8 cellular contexts compared by ENCODE assay signal in genomic region chr10:27505537-27505936, GRCh38. TPM values are rescaled to one million over a fixed set of nuclear protein-coding genes. Genes with fewer than 3 reads are reported as not detected.
DNase-seq lines count a peak whose midpoint lies in the region; ATAC-seq, FAIRE-seq and TF ChIP-seq lines count a peak whose summit lies in the region.
"Not testable (repeated sequence)": the region's sequence is repeated elsewhere in the genome, so short reads cannot be mapped to it uniquely, and the experiment has no call there.

No MANE protein-coding gene starts in this region.

- not testable (repeated sequence) for H3K27ac ChIP-seq in CD4-positive, alpha-beta T cell (ENCODE audit: low read depth, low read length); KMS-11; astrocyte (ENCODE audit: low read depth, low read length); mesenchymal stem cell (ENCODE audit: low read length, poor library complexity, severe bottlenecking)
- H3K27ac ChIP-seq in esophagus muscularis mucosa (replicated peaks in 1 of 4) (peak overlapping the region in 3 of 4 donors; percentile 94), prostate gland (peak overlapping the region; percentile 85 to 93), transverse colon (peak overlapping the region in 3 of 4 donors; percentile 93 to 94 (median 94))

- not testable (repeated sequence) for TF ChIP-seq POLR2A in esophagus muscularis mucosa (IDR thresholded peaks at IDR 0.05; ENCODE audit: low read depth); prostate gland (IDR thresholded peaks at IDR 0.05); transverse colon (IDR thresholded peaks at IDR 0.05)

- H3K79me2 ChIP-seq in KMS-11 (ENCODE audit: insufficient read depth, low read depth), result peaks cover 63% of the 10 kb centered on the region
- peaks cover 65% of the 10 kb centered on the region for H3K79me2 ChIP-seq in astrocyte (ENCODE audit: insufficient read depth, low read length)

- not testable (repeated sequence) for DNase-seq in CD4-positive, alpha-beta T cell; activated B cell treated with CpG ODN at 0.5 μM for 24 hours; astrocyte (ENCODE audit: low read depth); esophagus muscularis mucosa (ENCODE audit: extremely low spot score); mesenchymal stem cell; prostate gland (ENCODE audit: low spot score); transverse colon

- H2BK5ac ChIP-seq in mesenchymal stem cell (ENCODE audit: low read depth, low read length, poor library complexity, severe bottlenecking), result not testable (repeated sequence)

- H3K4ac ChIP-seq in mesenchymal stem cell (ENCODE audit: low read depth in 1 of 2, low read length in 2 of 2), result not testable (repeated sequence)

- H3K4me2 ChIP-seq in KMS-11 (peak overlapping the region; percentile 69; the same call in 1 of the 2 replicates), astrocyte (ENCODE audit: low read length) (peak overlapping the region; percentile 85), mesenchymal stem cell (ENCODE audit: low read length, poor library complexity, severe bottlenecking) (peak overlapping the region; percentile 77)

- not testable (repeated sequence) for H3K18ac ChIP-seq in mesenchymal stem cell (ENCODE audit: low read depth in 1 of 2, low read length in 2 of 2)

- peaks cover 51% of the 10 kb centered on the region for H3K36me3 Mint-ChIP-seq in CD4-positive, alpha-beta T cell (ENCODE audit: low read depth)
- H3K36me3 Mint-ChIP-seq in activated B cell treated with CpG ODN at 0.5 μM for 24 hours (ENCODE audit: low read depth), result peaks cover 31% of the 10 kb centered on the region
- H3K36me3 Mint-ChIP-seq in astrocyte (ENCODE audit: low read depth, unreplicated experiment), result not testable (repeated sequence)

- H3K4me1 ChIP-seq in KMS-11 (ENCODE audit: low read depth, poor library complexity, severe bottlenecking) (peaks cover 43% of the 10 kb centered on the region), astrocyte (ENCODE audit: insufficient read depth, low read length) (peaks cover 10% of the 10 kb centered on the region), esophagus muscularis mucosa (peaks cover 25 to 57% (median 55%) of the 10 kb centered on the region in 4 donors), transverse colon (peaks cover 8 to 31% (median 17%) of the 10 kb centered on the region in 4 donors)
- H3K4me1 ChIP-seq in mesenchymal stem cell (ENCODE audit: control insufficient read depth, insufficient read depth, low read depth, low read length); prostate gland (replicated peaks): not testable (repeated sequence)

- H4K91ac ChIP-seq in mesenchymal stem cell (ENCODE audit: low read length), result not testable (repeated sequence)

- not testable (repeated sequence) for H3K79me1 ChIP-seq in mesenchymal stem cell (replicated peaks; ENCODE audit: low read length, poor library complexity, severe bottlenecking)

- FAIRE-seq in astrocyte (lab: Jason Lieb, UNC), result not testable (repeated sequence)

- H2BK12ac ChIP-seq in mesenchymal stem cell (ENCODE audit: low read length in 2 of 2), result not testable (repeated sequence)

- not testable (repeated sequence) for H3K27me3 Mint-ChIP-seq in CD4-positive, alpha-beta T cell; activated B cell treated with CpG ODN at 0.5 μM for 24 hours; astrocyte (ENCODE audit: low read depth, unreplicated experiment)

- ATAC-seq in CD4-positive, alpha-beta T cell (ENCODE audit: poor library complexity); activated B cell treated with CpG ODN at 0.5 μM for 24 hours (ENCODE audit: low read depth): not testable (repeated sequence)

- H3K4me1 Mint-ChIP-seq in CD4-positive, alpha-beta T cell (ENCODE audit: low read depth), result peaks cover 73% of the 10 kb centered on the region
- H3K4me1 Mint-ChIP-seq in activated B cell treated with CpG ODN at 0.5 μM for 24 hours (peaks cover 46% of the 10 kb centered on the region), astrocyte (ENCODE audit: low read depth, unreplicated experiment) (peaks cover 31% of the 10 kb centered on the region)

- not testable (repeated sequence) for TF ChIP-seq CTCF in CD4-positive, alpha-beta T cell (IDR thresholded peaks at IDR 0.05); KMS-11 (conservative IDR thresholded peaks at IDR 0.05; ENCODE audit: low read depth, low read length); activated B cell treated with CpG ODN at 0.5 μM for 24 hours (IDR thresholded peaks at IDR 0.05); astrocyte (IDR thresholded peaks at IDR 0.05; ENCODE audit: insufficient read depth, low read depth, low read length); esophagus muscularis mucosa (IDR thresholded peaks at IDR 0.05); prostate gland (IDR thresholded peaks at IDR 0.05); transverse colon (IDR thresholded peaks at IDR 0.05)

- H2BK120ac ChIP-seq in mesenchymal stem cell (ENCODE audit: low read depth, low read length), result not testable (repeated sequence)

- in situ Hi-C loops in transverse colon (cut with MboI; ENCODE audit: low pct_ligation_motif_present in 1 of 4, low pct_unique_long_range_greater_than_20kb in 1 of 4, low sequenced_read_pairs in 3 of 4), result loop anchor here in 1 of 4 donors (25.0 kb wide), 2 partner anchors 268 to 1032 kb away; partner anchors contain the start of genes ACBD5 and WAC

- POLR2A ChIA-PET in CD4-positive, alpha-beta T cell (lab: Charles Lee), result interaction anchor here (1.1 to 3.1 kb wide), 8 partner anchors 8 to 809 kb away, joined by 3 to 48 read pairs (median 12); partner anchors contain the start of genes ACBD5, MASTL and YME1L1
- POLR2A ChIA-PET in activated B cell treated with CpG ODN at 0.5 μM for 24 hours (lab: Charles Lee), result interaction anchor here (0.6 kb wide), 1 partner anchor 269 kb away, joined by 4 read pairs; no protein-coding TSS in a partner anchor

- not testable (repeated sequence) for H2AK5ac ChIP-seq in mesenchymal stem cell (ENCODE audit: low read length, severe bottlenecking)

- CTCF ChIA-PET in CD4-positive, alpha-beta T cell (lab: Charles Lee), result interaction anchor here (0.6 to 2.0 kb wide), 2 partner anchors 264 to 968 kb away, joined by 3 to 5 read pairs; no protein-coding TSS in a partner anchor
- CTCF ChIA-PET in activated B cell treated with CpG ODN at 0.5 μM for 24 hours (lab: Charles Lee), result not testable (repeated sequence)

- 92% methylated on average over 15 of the region's 15 CpGs for WGBS in esophagus muscularis mucosa
- WGBS in mesenchymal stem cell, result 98% methylated on average over 15 of the region's 15 CpGs
- 90% methylated on average over 15 of the region's 15 CpGs for WGBS in prostate gland
- 94 to 96% methylated on average over 8 to 15 of the region's 15 CpGs for WGBS in transverse colon (ENCODE audit: low coverage in 1 of 2), 2 donors

- peak overlapping the region; percentile 74 for H3K27ac Mint-ChIP-seq in CD4-positive, alpha-beta T cell
- H3K27ac Mint-ChIP-seq in activated B cell treated with CpG ODN at 0.5 μM for 24 hours, result peak overlapping the region; percentile 4
- peak overlapping the region; percentile 64 for H3K27ac Mint-ChIP-seq in astrocyte (ENCODE audit: unreplicated experiment)

- not testable (repeated sequence) for H3K14ac ChIP-seq in mesenchymal stem cell (ENCODE audit: low read length in 2 of 2)

- peak overlapping the region; percentile 83 for H3K4me3 Mint-ChIP-seq in CD4-positive, alpha-beta T cell
- H3K4me3 Mint-ChIP-seq in activated B cell treated with CpG ODN at 0.5 μM for 24 hours, result peak overlapping the region; percentile 63
- H3K4me3 Mint-ChIP-seq in astrocyte (ENCODE audit: unreplicated experiment), result peak overlapping the region; percentile 98

- TF ChIP-seq EP300 in esophagus muscularis mucosa (IDR thresholded peaks at IDR 0.05); transverse colon (IDR thresholded peaks at IDR 0.05; ENCODE audit: low read depth): not testable (repeated sequence)

- H3K27me3 ChIP-seq in CD4-positive, alpha-beta T cell (ENCODE audit: control insufficient read depth, insufficient read depth, low read length); KMS-11 (ENCODE audit: insufficient read depth, low read depth); astrocyte (ENCODE audit: insufficient read depth, low read length); esophagus muscularis mucosa; mesenchymal stem cell (ENCODE audit: control insufficient read depth in 1 of 2, insufficient read depth in 1 of 2, low read length in 2 of 2); prostate gland (replicated peaks; ENCODE audit: insufficient read depth); transverse colon: not testable (repeated sequence)

- not testable (repeated sequence) for H3K36me3 ChIP-seq in KMS-11 (ENCODE audit: insufficient read depth); astrocyte (ENCODE audit: insufficient read depth, low read length); esophagus muscularis mucosa; prostate gland; transverse colon
- H3K36me3 ChIP-seq in mesenchymal stem cell (ENCODE audit: control insufficient read depth in 1 of 2, insufficient read depth in 2 of 2, low read depth in 1 of 2, low read length in 2 of 2), result peaks cover 0 to 22% of the 10 kb centered on the region in 2 experiments

- not testable (repeated sequence) for H3K9me3 Mint-ChIP-seq in CD4-positive, alpha-beta T cell; activated B cell treated with CpG ODN at 0.5 μM for 24 hours; astrocyte (ENCODE audit: unreplicated experiment)

- H2BK15ac ChIP-seq in mesenchymal stem cell (ENCODE audit: low read depth, poor library complexity, severe bottlenecking), result not testable (repeated sequence)

- not testable (repeated sequence) for H2AFZ ChIP-seq in KMS-11 (ENCODE audit: low read depth); astrocyte (ENCODE audit: low read depth, low read length); mesenchymal stem cell (ENCODE audit: low read depth, low read length)

- intact Hi-C loops in CD4-positive, alpha-beta T cell (cut with DNase I, micrococcal nuclease), result loop anchor here (2.0 to 10.0 kb wide), 8 partner anchors 41 to 829 kb away; partner anchors contain the start of genes ABI1 (in 1 of the 2), ACBD5 (in 1 of the 2), MKX (in 1 of the 2) and PDSS1 (in 1 of the 2)
- intact Hi-C loops in activated B cell treated with CpG ODN at 0.5 μM for 24 hours (cut with micrococcal nuclease), result loop anchor here (2.0 kb wide), 3 partner anchors 237 to 1173 kb away; partner anchors contain the start of gene ABI1
- intact Hi-C loops in esophagus muscularis mucosa (cut with DNase I); prostate gland (cut with DNase I); transverse colon (cut with DNase I; ENCODE audit: low total_unique reads): not testable (repeated sequence)

- not testable (repeated sequence) for H3K23ac ChIP-seq in mesenchymal stem cell (ENCODE audit: low read length in 2 of 2)

- not testable (repeated sequence) for H4K8ac ChIP-seq in mesenchymal stem cell (ENCODE audit: low read length)

- not testable (repeated sequence) for H3K9ac ChIP-seq in KMS-11; astrocyte (ENCODE audit: low read length)
- peak overlapping the region; percentile 99 for H3K9ac ChIP-seq in mesenchymal stem cell (ENCODE audit: low read length)

- not testable (repeated sequence) for H3K9me3 ChIP-seq in CD4-positive, alpha-beta T cell (ENCODE audit: control insufficient read depth, low read length); astrocyte (ENCODE audit: insufficient read depth, low read depth, low read length); esophagus muscularis mucosa; mesenchymal stem cell (ENCODE audit: control insufficient read depth, low read length); prostate gland; transverse colon

- H3K4me3 ChIP-seq in KMS-11 (IDR thresholded peaks at IDR 0.05; ENCODE audit: insufficient read depth, low read depth, low read length), result peak overlapping the region; percentile 13
- H3K4me3 ChIP-seq in astrocyte (ENCODE audit: insufficient read depth, low read depth, low read length), result not testable (repeated sequence)
- peak overlapping the region; percentile 76 to 95 (median 87) for H3K4me3 ChIP-seq in esophagus muscularis mucosa
- H3K4me3 ChIP-seq in mesenchymal stem cell (ENCODE audit: insufficient read depth in 1 of 2, low read depth in 1 of 2, low read length in 2 of 2), result peak overlapping the region in 1 of 2 experiments; percentile 95
- H3K4me3 ChIP-seq in prostate gland, result peak overlapping the region; percentile 55 to 84
- peak overlapping the region in 3 of 4 donors; percentile 80 to 93 (median 85) for H3K4me3 ChIP-seq in transverse colon

- H4K20me1 ChIP-seq in KMS-11 (ENCODE audit: insufficient read depth), result peaks cover 17% of the 10 kb centered on the region; the same call in 1 of the 2 replicates
- H4K20me1 ChIP-seq in astrocyte (ENCODE audit: insufficient read depth, low read length), result peaks cover 54% of the 10 kb centered on the region

RNA-seq across cellular contexts. Expression of gene RAB18, which starts 1.4 kb away (rescaled TPM):
- total RNA-seq in CD4-positive, alpha-beta T cell, result 100 to 1,000 TPM; 120 to 130 TPM
- total RNA-seq in activated B cell treated with CpG ODN at 0.5 μM for 24 hours (48.3 and 55.6 TPM in 2 replicates), astrocyte (162 and 179 TPM in 2 replicates), esophagus muscularis mucosa (10 to 100 TPM; 37.1 to 51.7 (median 42.6) TPM), prostate gland (10 to 100 TPM; 53.5 to 62.6 TPM), transverse colon (10 to 100 TPM; 13.1 to 84.5 (median 36.4) TPM)
- 76.5 TPM for polyA plus RNA-seq in mesenchymal stem cell (2013, experiment 1 of 2)
- 74.8 TPM for polyA plus RNA-seq in mesenchymal stem cell (2013, experiment 2 of 2)

Comparison
In these comparisons a context has a peak if more than half of its experiments do, and no peak if none do; other contexts are left out.
1. H3K27ac Mint-ChIP-seq: peak in every context shown above with its lines; median percentile 74 in CD4-positive, alpha-beta T cell; 64 in astrocyte; 4 in activated B cell treated with CpG ODN at 0.5 μM for 24 hours.